1 cellular context compared by ENCODE assay signal in the genomic region with DNA sequence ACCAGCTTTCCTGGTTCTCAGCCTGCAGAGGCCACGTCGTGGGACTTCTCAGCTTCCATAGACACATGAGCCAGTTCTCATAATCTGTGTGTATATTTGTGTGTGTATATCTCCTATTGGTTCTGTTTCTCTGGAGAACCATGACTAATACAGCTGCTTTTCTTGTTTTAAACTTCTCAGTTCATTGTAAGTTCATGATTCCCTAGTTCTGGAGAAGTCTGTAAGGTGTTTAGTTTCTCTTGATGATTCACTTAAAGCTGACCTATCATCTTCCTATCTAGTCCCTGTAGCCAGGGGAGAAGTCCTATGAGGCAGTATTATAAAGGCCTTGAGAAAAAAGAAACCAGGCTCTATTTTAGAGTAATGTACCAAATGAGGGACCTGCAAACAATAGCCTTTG.
TF ChIP-seq lines count a peak whose summit lies in the region.

No MANE protein-coding gene starts in this region.

TF ChIP-seq in SK-N-SH, 30 proteins besides CTCF, POLR2A, EP300 and RAD21:
- TF ChIP-seq, protein P1, sequence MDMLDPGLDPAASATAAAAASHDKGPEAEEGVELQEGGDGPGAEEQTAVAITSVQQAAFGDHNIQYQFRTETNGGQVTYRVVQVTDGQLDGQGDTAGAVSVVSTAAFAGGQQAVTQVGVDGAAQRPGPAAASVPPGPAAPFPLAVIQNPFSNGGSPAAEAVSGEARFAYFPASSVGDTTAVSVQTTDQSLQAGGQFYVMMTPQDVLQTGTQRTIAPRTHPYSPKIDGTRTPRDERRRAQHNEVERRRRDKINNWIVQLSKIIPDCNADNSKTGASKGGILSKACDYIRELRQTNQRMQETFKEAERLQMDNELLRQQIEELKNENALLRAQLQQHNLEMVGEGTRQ (IDR thresholded peaks at IDR 0.05; ENCODE audit: borderline replicate concordance, low read depth, low read length): no peak
- TF ChIP-seq JUND (IDR thresholded peaks at IDR 0.05): no peak
